In genomic region chr6:152441892-152442291, GRCh38 we compare ENCODE assay signal across 23 cellular contexts.
DNase-seq lines count a peak whose midpoint lies in the region; ATAC-seq and TF ChIP-seq lines count a peak whose summit lies in the region.
"Had no signal": no experiment of that assay in that cellular context is flagged by ENCODE, and none has a peak within 500 bp of the region (broad histone marks: within the 10 kb centered on the region; RNA-seq: fewer than 3 reads in every experiment).

No MANE protein-coding gene starts in this region.

- no peak overlapping the region for H2AFZ ChIP-seq in SK-N-SH (ENCODE audit: low read depth)
- H2AFZ ChIP-seq: GM23248 had no signal

- no peaks in the 10 kb centered on the region; a peak in 1 of 4 replicates for H3K4me1 ChIP-seq in SK-N-SH (ENCODE audit: control insufficient read depth in 1 of 2, insufficient read depth in 2 of 2, low read depth in 1 of 2, low read length in 1 of 2)
- no peaks in the 10 kb centered on the region for H3K4me1 ChIP-seq in testis
- no peaks in the 10 kb centered on the region for H3K4me1 ChIP-seq in transverse colon
- H3K4me1 ChIP-seq in left ventricle myocardium inferior = no peaks in the 10 kb centered on the region
- H3K4me1 ChIP-seq: BLaER1 treated with 17β-estradiol and CSF1 and Interleukin-3, amounts not matched to agents 10 nM and 100 nM; SJSA1 had no signal

- H3K36me3 ChIP-seq in SK-N-SH (replicated peaks in 1 of 2; ENCODE audit: control insufficient read depth in 1 of 2, insufficient read depth in 2 of 2, low read length in 1 of 2) (peaks cover 5 to 44% of the 10 kb centered on the region in 2 experiments), testis (ENCODE audit: low read depth, missing control alignments) (no peaks in the 10 kb centered on the region), transverse colon (no peaks in the 10 kb centered on the region), left ventricle myocardium inferior (peaks cover 12% of the 10 kb centered on the region)
- H3K36me3 ChIP-seq: BLaER1 treated with 17β-estradiol and CSF1 and Interleukin-3, amounts not matched to agents 10 nM and 100 nM; SJSA1 had no signal

- CTCF ChIA-PET in SK-N-SH (lab: Yijun Ruan, JAX) = no interaction called here

- H3F3A ChIP-seq in SK-N-SH (replicated peaks; ENCODE audit: insufficient read depth) = no peaks in the 10 kb centered on the region

- no peaks in the 10 kb centered on the region for H3K79me2 ChIP-seq in SK-N-SH (ENCODE audit: insufficient read depth)

- H3K4me2 ChIP-seq in SK-N-SH = no peak overlapping the region
- H3K4me2 ChIP-seq: BLaER1 treated with 17β-estradiol and CSF1 and Interleukin-3, amounts not matched to agents 10 nM and 100 nM had no signal

- intact Hi-C loops in testis (cut with DNase I; ENCODE audit: low total_unique reads) = no loop called here
- intact Hi-C loops in transverse colon (cut with DNase I; ENCODE audit: low total_unique reads) = no loop called here
- intact Hi-C loops in left ventricle myocardium inferior (cut with micrococcal nuclease) = no loop called here

- H3K4me1 Mint-ChIP-seq in chondrocyte (ENCODE audit: low read depth) = no peaks in the 10 kb centered on the region

- H3K27me3 ChIP-seq in SK-N-SH (ENCODE audit: insufficient read depth) (no peaks in the 10 kb centered on the region), testis (no peaks in the 10 kb centered on the region), transverse colon (no peaks in the 10 kb centered on the region), left ventricle myocardium inferior (ENCODE audit: low read depth) (no peaks in the 10 kb centered on the region)
- H3K27me3 ChIP-seq: BLaER1 treated with 17β-estradiol and CSF1 and Interleukin-3, amounts not matched to agents 10 nM and 100 nM; SJSA1 had no signal

- in situ Hi-C loops in transverse colon (cut with MboI; ENCODE audit: low pct_ligation_motif_present in 1 of 4, low pct_unique_long_range_greater_than_20kb in 1 of 4, low sequenced_read_pairs in 3 of 4) = no loop called here

- POLR2A ChIA-PET in SK-N-SH (lab: Yijun Ruan, JAX) = no interaction called here

- H4K20me1 ChIP-seq in SK-N-SH (ENCODE audit: insufficient read depth) = no peaks in the 10 kb centered on the region
- H4K20me1 ChIP-seq: BLaER1 treated with 17β-estradiol and CSF1 and Interleukin-3, amounts not matched to agents 10 nM and 100 nM had no signal

- TF ChIP-seq EP300 in SK-N-SH (IDR thresholded peaks at IDR 0.05; ENCODE audit: borderline replicate concordance in 1 of 2, low read depth in 1 of 2, low read length in 1 of 2) (no peak), transverse colon (IDR thresholded peaks at IDR 0.05; ENCODE audit: low read depth) (no peak)

- TF ChIP-seq POLR2A in testis (IDR thresholded peaks at IDR 0.05) (no peak), transverse colon (IDR thresholded peaks at IDR 0.05) (no peak)

- DNase-seq in SK-N-SH = peak; percentile 29
- DNase-seq in NCI-H82 (lab: John Stamatoyannopoulos, UW) = peak; percentile 88
- peak; percentile 38 for DNase-seq in chondrocyte (ENCODE audit: low spot score)
- peak; percentile 61 for DNase-seq in testis
- no peak for DNase-seq in GF-D8 (lab: John Stamatoyannopoulos, UW)
- DNase-seq in transverse colon = no peak
- DNase-seq in left ventricle myocardium inferior = no peak
- DNase-seq: CD4-positive, alpha-beta T cell; GM23248; HCEC 1CT; IMR-90; KG1; MM.1S; NCI-H1417 treated with DMSO at 0.1 percent for 48 hours; NCI-H187 treated with DMSO at 0.1 percent for 48 hours; NCI-H446; NCI-H526; NK-92 treated with Interleukin-12 subunit alpha and Interleukin-12 subunit beta, amount 100 ng/mL, for 24 hours; Right ventricle myocardium superior; RPMI8226 had no signal

- no peaks in the 10 kb centered on the region for H3K9me2 ChIP-seq in SK-N-SH

- H3K27ac ChIP-seq in SK-N-SH (ENCODE audit: low read depth in 2 of 2, low read length in 1 of 2) (no peak overlapping the region), testis (no peak overlapping the region), transverse colon (no peak overlapping the region), left ventricle myocardium inferior (replicated peaks) (no peak overlapping the region)
- H3K27ac ChIP-seq: BLaER1 treated with 17β-estradiol and CSF1 and Interleukin-3, amounts not matched to agents 10 nM and 100 nM; GM23248; SJSA1 had no signal

- TF ChIP-seq CTCF in SK-N-SH (IDR thresholded peaks at IDR 0.05) = no peak
- TF ChIP-seq CTCF in chondrocyte (IDR thresholded peaks at IDR 0.05) = no peak
- TF ChIP-seq CTCF in testis (IDR thresholded peaks at IDR 0.05) = no peak
- no peak for TF ChIP-seq CTCF in transverse colon (IDR thresholded peaks at IDR 0.05)
- TF ChIP-seq CTCF in left ventricle myocardium inferior (IDR thresholded peaks at IDR 0.05; ENCODE audit: borderline replicate concordance) = no peak

- peaks cover 3% of the 10 kb centered on the region for H3K9me3 Mint-ChIP-seq in chondrocyte (ENCODE audit: low read depth)
- H3K9me3 Mint-ChIP-seq: CD4-positive, alpha-beta T cell had no signal

- no peak overlapping the region for H3K27ac Mint-ChIP-seq in chondrocyte (ENCODE audit: unreplicated experiment)
- H3K27ac Mint-ChIP-seq: CD4-positive, alpha-beta T cell had no signal

- no peaks in the 10 kb centered on the region for H3K36me3 Mint-ChIP-seq in chondrocyte (ENCODE audit: low read depth)

- H3K4me3 ChIP-seq in SK-N-SH (ENCODE audit: low read depth in 2 of 2, low read length in 1 of 2) (no peak overlapping the region), testis (no peak overlapping the region), transverse colon (no peak overlapping the region), left ventricle myocardium inferior (no peak overlapping the region)
- H3K4me3 ChIP-seq: BLaER1 treated with 17β-estradiol and CSF1 and Interleukin-3, amounts not matched to agents 10 nM and 100 nM; GM23248; SJSA1 had no signal

- H3K9me3 ChIP-seq in SK-N-SH (no peaks in the 10 kb centered on the region), testis (no peaks in the 10 kb centered on the region), transverse colon (no peaks in the 10 kb centered on the region), left ventricle myocardium inferior (replicated peaks) (no peaks in the 10 kb centered on the region)
- H3K9me3 ChIP-seq: BLaER1 treated with 17β-estradiol and CSF1 and Interleukin-3, amounts not matched to agents 10 nM and 100 nM; SJSA1 had no signal

- H3K4me3 Mint-ChIP-seq in chondrocyte (ENCODE audit: unreplicated experiment) = no peak overlapping the region
- H3K4me3 Mint-ChIP-seq: CD4-positive, alpha-beta T cell had no signal

- 88% methylated on average over 15 of the region's 15 CpGs for WGBS in SK-N-SH (ENCODE audit: low lambda C conversion rate)
- 48 to 78% methylated on average over 15 of the region's 15 CpGs for WGBS in testis, 2 donors
- 82 to 85% methylated on average over 4 to 15 of the region's 15 CpGs for WGBS in transverse colon (ENCODE audit: low coverage in 1 of 2), 2 donors

- TF ChIP-seq RAD21 in SK-N-SH (IDR thresholded peaks at IDR 0.05; ENCODE audit: low read length) = no peak

- H3K27me3 Mint-ChIP-seq in chondrocyte (ENCODE audit: low read depth) = no peaks in the 10 kb centered on the region

- no peak overlapping the region for H3K9ac ChIP-seq in SK-N-SH
- H3K9ac ChIP-seq: BLaER1 treated with 17β-estradiol and CSF1 and Interleukin-3, amounts not matched to agents 10 nM and 100 nM; GM23248 had no signal

- ATAC-seq in SK-N-SH treated with all-trans-retinoic acid at 6 μM for 48 hours = no peak

TF ChIP-seq in SK-N-SH, 30 proteins besides CTCF, POLR2A, EP300 and RAD21:
- TF ChIP-seq NFIC (IDR thresholded peaks at IDR 0.05; ENCODE audit: borderline replicate concordance) = no peak
- no peak for TF ChIP-seq RCOR1 (IDR thresholded peaks at IDR 0.05; ENCODE audit: low read length)
- TF ChIP-seq RXRA (IDR thresholded peaks at IDR 0.05; ENCODE audit: borderline replicate concordance, low read depth) = no peak
- TF ChIP-seq EZH2phosphoT487 (IDR thresholded peaks at IDR 0.05; ENCODE audit: borderline replicate concordance, low read depth) = no peak
- no peak for TF ChIP-seq USF1 (IDR thresholded peaks at IDR 0.05; ENCODE audit: borderline replicate concordance, low read depth)
- TF ChIP-seq FOSL2 (IDR thresholded peaks at IDR 0.05; ENCODE audit: borderline replicate concordance, low read depth) = no peak

TF ChIP-seq in SK-N-SH treated with all-trans-retinoic acid at 6 μM for 48 hours, 23 proteins besides CTCF, POLR2A, EP300 and RAD21 (continues in another document):
- TF ChIP-seq ZFP30 (CRISPR knock-in tag; IDR thresholded peaks at IDR 0.05) (no peak), ARNTL (CRISPR knock-in tag; IDR thresholded peaks at IDR 0.05; ENCODE audit: borderline replicate concordance, low read depth) (no peak), CSDC2 (CRISPR knock-in tag; IDR thresholded peaks at IDR 0.05) (no peak), TCF4 (CRISPR knock-in tag; IDR thresholded peaks at IDR 0.05; ENCODE audit: borderline replicate concordance) (no peak), RARB (CRISPR knock-in tag; IDR thresholded peaks at IDR 0.05) (no peak), ZC3H10 (CRISPR knock-in tag; IDR thresholded peaks at IDR 0.05) (no peak)
- TF ChIP-seq, protein P1, sequence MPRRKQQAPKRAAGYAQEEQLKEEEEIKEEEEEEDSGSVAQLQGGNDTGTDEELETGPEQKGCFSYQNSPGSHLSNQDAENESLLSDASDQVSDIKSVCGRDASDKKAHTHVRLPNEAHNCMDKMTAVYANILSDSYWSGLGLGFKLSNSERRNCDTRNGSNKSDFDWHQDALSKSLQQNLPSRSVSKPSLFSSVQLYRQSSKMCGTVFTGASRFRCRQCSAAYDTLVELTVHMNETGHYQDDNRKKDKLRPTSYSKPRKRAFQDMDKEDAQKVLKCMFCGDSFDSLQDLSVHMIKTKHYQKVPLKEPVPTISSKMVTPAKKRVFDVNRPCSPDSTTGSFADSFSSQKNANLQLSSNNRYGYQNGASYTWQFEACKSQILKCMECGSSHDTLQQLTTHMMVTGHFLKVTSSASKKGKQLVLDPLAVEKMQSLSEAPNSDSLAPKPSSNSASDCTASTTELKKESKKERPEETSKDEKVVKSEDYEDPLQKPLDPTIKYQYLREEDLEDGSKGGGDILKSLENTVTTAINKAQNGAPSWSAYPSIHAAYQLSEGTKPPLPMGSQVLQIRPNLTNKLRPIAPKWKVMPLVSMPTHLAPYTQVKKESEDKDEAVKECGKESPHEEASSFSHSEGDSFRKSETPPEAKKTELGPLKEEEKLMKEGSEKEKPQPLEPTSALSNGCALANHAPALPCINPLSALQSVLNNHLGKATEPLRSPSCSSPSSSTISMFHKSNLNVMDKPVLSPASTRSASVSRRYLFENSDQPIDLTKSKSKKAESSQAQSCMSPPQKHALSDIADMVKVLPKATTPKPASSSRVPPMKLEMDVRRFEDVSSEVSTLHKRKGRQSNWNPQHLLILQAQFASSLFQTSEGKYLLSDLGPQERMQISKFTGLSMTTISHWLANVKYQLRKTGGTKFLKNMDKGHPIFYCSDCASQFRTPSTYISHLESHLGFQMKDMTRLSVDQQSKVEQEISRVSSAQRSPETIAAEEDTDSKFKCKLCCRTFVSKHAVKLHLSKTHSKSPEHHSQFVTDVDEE (CRISPR knock-in tag; IDR thresholded peaks at IDR 0.05) = no peak

Comparison
In these comparisons a context has a peak if more than half of its experiments do, and no peak if none do; other contexts are left out.
1. DNase-seq: peak in SK-N-SH (single experiment), NCI-H82 (single experiment), chondrocyte (single experiment) and testis (single experiment); none in GF-D8 (single experiment), transverse colon (single experiment) and left ventricle myocardium inferior (single experiment).